Comparison of ENCODE assay signal across 2 cellular contexts in the genomic region with DNA sequence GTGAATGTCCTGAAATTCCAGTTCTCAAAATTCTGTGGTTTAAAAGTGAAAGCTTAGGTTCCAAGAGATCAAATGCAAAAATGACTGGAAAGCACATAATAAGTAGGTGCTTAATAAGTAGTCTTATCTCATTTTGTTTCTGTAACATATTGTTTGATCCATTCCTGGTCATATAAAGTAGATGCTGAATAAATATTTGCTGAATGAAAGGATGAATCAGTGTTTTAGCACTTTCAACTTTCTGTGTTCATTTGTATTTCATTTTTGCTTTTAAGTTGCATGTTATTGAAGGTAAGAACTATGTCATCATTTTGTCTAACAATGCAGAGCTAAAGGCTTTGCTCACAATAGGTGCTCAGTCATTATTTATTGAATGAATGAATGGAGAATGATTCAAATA.
TF ChIP-seq lines count a peak whose summit lies in the region.

No MANE protein-coding gene starts in this region.

TF ChIP-seq in HEK293, 187 proteins besides CTCF, POLR2A, EP300 and RAD21:
- peak; percentile 90 for TF ChIP-seq ZNF664 (tag by site-specific recombination; IDR thresholded peaks at IDR 0.05)
- no peak for TF ChIP-seq ZNF600 (tag by site-specific recombination; IDR thresholded peaks at IDR 0.05)
- TF ChIP-seq IKZF3 (tag by site-specific recombination; IDR thresholded peaks at IDR 0.05): no peak
- TF ChIP-seq, protein P1, sequence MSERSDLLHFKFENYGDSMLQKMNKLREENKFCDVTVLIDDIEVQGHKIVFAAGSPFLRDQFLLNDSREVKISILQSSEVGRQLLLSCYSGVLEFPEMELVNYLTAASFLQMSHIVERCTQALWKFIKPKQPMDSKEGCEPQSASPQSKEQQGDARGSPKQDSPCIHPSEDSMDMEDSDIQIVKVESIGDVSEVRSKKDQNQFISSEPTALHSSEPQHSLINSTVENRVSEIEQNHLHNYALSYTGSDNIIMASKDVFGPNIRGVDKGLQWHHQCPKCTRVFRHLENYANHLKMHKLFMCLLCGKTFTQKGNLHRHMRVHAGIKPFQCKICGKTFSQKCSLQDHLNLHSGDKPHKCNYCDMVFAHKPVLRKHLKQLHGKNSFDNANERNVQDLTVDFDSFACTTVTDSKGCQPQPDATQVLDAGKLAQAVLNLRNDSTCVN (tag by site-specific recombination; optimal IDR thresholded peaks at IDR 0.05): no peak
- no peak for TF ChIP-seq SCRT1 (tag by site-specific recombination; IDR thresholded peaks at IDR 0.05; ENCODE audit: borderline replicate concordance)

TF ChIP-seq in endothelial cell of umbilical vein, 7 proteins besides CTCF, POLR2A, EP300 and RAD21:
- no peak for TF ChIP-seq POLR2AphosphoS5 (IDR thresholded peaks at IDR 0.05; ENCODE audit: insufficient read depth, low read depth, low read length)
- peak; percentile 38 for TF ChIP-seq FOS (IDR thresholded peaks at IDR 0.05; ENCODE audit: borderline replicate concordance, insufficient read depth, low read length)
